ENCODE assay signal across 8 cellular contexts in genomic region chr7:139648941-139649425, GRCh38.
A peak's percentile ranks its signal among the peaks of the same experiment; 100 is the strongest.
DNase-seq lines count a peak whose midpoint lies in the region; ATAC-seq and TF ChIP-seq lines count a peak whose summit lies in the region.

No MANE protein-coding gene starts in this region.

- H3K4me1 ChIP-seq in mammary epithelial cell (ENCODE audit: insufficient read depth, low read length): peaks cover 18% of the 10 kb centered on the region
- H3K4me1 ChIP-seq in colonic mucosa: no peaks in the 10 kb centered on the region
- no peaks in the 10 kb centered on the region for H3K4me1 ChIP-seq in breast epithelium

- dilution Hi-C loops in mammary epithelial cell (cut with HindIII; ENCODE audit: low sequenced_read_pairs): no loop called here

- peak overlapping the region; percentile 61 for H3K27ac Mint-ChIP-seq in MCF 10A (ENCODE audit: low read depth, unreplicated experiment)

- peaks cover 28% of the 10 kb centered on the region for H3K4me1 Mint-ChIP-seq in MCF 10A (ENCODE audit: insufficient read depth, unreplicated experiment)

- in situ Hi-C loops in mammary epithelial cell (cut with MboI; ENCODE audit: low sequenced_read_pairs in 2 of 2): loop anchor here in 1 of 2 donors (10.0 kb wide), 1 partner anchor 356 kb away; no protein-coding TSS in a partner anchor

- no peaks in the 10 kb centered on the region for H3K27me3 Mint-ChIP-seq in MCF 10A (ENCODE audit: insufficient read depth, unreplicated experiment)

- peak; percentile 94 for ATAC-seq in HG03060 (IDR thresholded peaks at IDR 0.05; ENCODE audit: low read depth, unreplicated experiment)

- BruUV-seq in MCF 10A (replicated peaks; lab: Mats Ljungman, UMichigan): no TSS peak
- BruUV-seq in mammary epithelial cell (replicated peaks; lab: Mats Ljungman, UMichigan): no TSS peak

- DNase-seq in MCF 10A (ENCODE audit: unreplicated experiment) (no peak), mammary epithelial cell (no peak), lung microvascular endothelial cell (ENCODE audit: low read depth in 2 of 2) (peak; percentile 57 to 89), COR-L47 (lab: John Stamatoyannopoulos, UW) (no peak), colonic mucosa (no peak), breast epithelium (ENCODE audit: low spot score in 2 of 2) (no peak)

- no peaks in the 10 kb centered on the region for H3K9me3 ChIP-seq in mammary epithelial cell (replicated peaks; ENCODE audit: insufficient read depth, low read length)
- no peaks in the 10 kb centered on the region for H3K9me3 ChIP-seq in colonic mucosa
- H3K9me3 ChIP-seq in breast epithelium: no peaks in the 10 kb centered on the region

- H3K27ac ChIP-seq in mammary epithelial cell (ENCODE audit: insufficient read depth, low read depth, low read length): no peak overlapping the region
- H3K27ac ChIP-seq in VCaP: peak overlapping the region; percentile 86
- no peak overlapping the region for H3K27ac ChIP-seq in colonic mucosa
- H3K27ac ChIP-seq in breast epithelium: peak overlapping the region in 1 of 2 donors; percentile 78

- peaks cover 18% of the 10 kb centered on the region for H3K36me3 Mint-ChIP-seq in MCF 10A (ENCODE audit: insufficient read depth, unreplicated experiment)

- H4K20me1 ChIP-seq in mammary epithelial cell (ENCODE audit: insufficient read depth, low read length): no peaks in the 10 kb centered on the region

- no peak overlapping the region for H3K4me3 ChIP-seq in mammary epithelial cell (replicated peaks in 1 of 3; ENCODE audit: insufficient read depth in 1 of 3, low read depth in 2 of 3, low read length in 3 of 3)
- no peak overlapping the region for H3K4me3 ChIP-seq in colonic mucosa
- no peak overlapping the region for H3K4me3 ChIP-seq in breast epithelium

- 89% methylated on average over 13 of the region's 14 CpGs for WGBS in mammary epithelial cell (ENCODE audit: low coverage, missing lambda C conversion rate)

- intact Hi-C loops in MCF 10A (cut with micrococcal nuclease): loop anchor here (10.0 kb wide), 1 partner anchor 144 kb away; no protein-coding TSS in a partner anchor
- intact Hi-C loops in mammary epithelial cell (cut with micrococcal nuclease): loop anchor here (5.0 kb wide), 4 partner anchors 48 to 238 kb away; no protein-coding TSS in a partner anchor
- intact Hi-C loops in colonic mucosa (cut with DNase I): loop anchor here (10.0 kb wide), 1 partner anchor 126 kb away; the partner anchor contains the start of gene HIPK2
- intact Hi-C loops in breast epithelium (cut with DNase I; ENCODE audit: low total_unique reads): no loop called here

- TF ChIP-seq CTCF in MCF 10A (IDR thresholded peaks at IDR 0.05; ENCODE audit: unreplicated experiment) (no peak), mammary epithelial cell (conservative IDR thresholded peaks at IDR 0.05 in 1 of 2, IDR thresholded peaks at IDR 0.05 in 1 of 2; ENCODE audit: extremely low read depth in 1 of 2, insufficient read depth in 1 of 2, low read depth in 1 of 2, low read length in 2 of 2) (no peak), VCaP (conservative IDR thresholded peaks at IDR 0.05) (no peak), colonic mucosa (IDR thresholded peaks at IDR 0.05) (no peak), breast epithelium (IDR thresholded peaks at IDR 0.05) (no peak)

- no peak for TF ChIP-seq POLR2A in breast epithelium (IDR thresholded peaks at IDR 0.05)

- H3K4me3 Mint-ChIP-seq in MCF 10A (ENCODE audit: unreplicated experiment): no peak overlapping the region

- H3K36me3 ChIP-seq in mammary epithelial cell (ENCODE audit: insufficient read depth, low read length): no peaks in the 10 kb centered on the region
- no peaks in the 10 kb centered on the region for H3K36me3 ChIP-seq in colonic mucosa
- no peaks in the 10 kb centered on the region for H3K36me3 ChIP-seq in breast epithelium

- CTCF ChIA-PET in MCF 10A (lab: Yijun Ruan, JAX): interaction anchor here (4.6 to 4.8 kb wide), 3 partner anchors 13 to 353 kb away, joined by 33 to 179 read pairs (median 64); no protein-coding TSS in a partner anchor
- CTCF ChIA-PET in mammary epithelial cell (lab: Charles Lee; ENCODE audit: low non-redundant PET): no interaction called here

- no peak overlapping the region for H2AFZ ChIP-seq in mammary epithelial cell (ENCODE audit: low read depth, low read length)

- H3K9me3 Mint-ChIP-seq in MCF 10A (ENCODE audit: unreplicated experiment): no peaks in the 10 kb centered on the region

- POLR2A ChIA-PET in MCF 10A (lab: Yijun Ruan, JAX): no interaction called here

- H3K9ac ChIP-seq in mammary epithelial cell (ENCODE audit: insufficient read depth, low read length): no peak overlapping the region
- H3K9ac ChIP-seq in colonic mucosa (ENCODE audit: low read depth in 2 of 2, low read length in 2 of 2): peak overlapping the region in 1 of 2 donors; percentile 34

- H3K27me3 ChIP-seq in mammary epithelial cell (ENCODE audit: insufficient read depth, low read length): no peaks in the 10 kb centered on the region
- H3K27me3 ChIP-seq in colonic mucosa: no peaks in the 10 kb centered on the region
- no peaks in the 10 kb centered on the region for H3K27me3 ChIP-seq in breast epithelium

- H3K4me2 ChIP-seq in mammary epithelial cell (ENCODE audit: insufficient read depth, low read depth, low read length): no peak overlapping the region

- H3K79me2 ChIP-seq in mammary epithelial cell (ENCODE audit: insufficient read depth, low read length): peaks cover 38% of the 10 kb centered on the region

Comparison
In these comparisons a context has a peak if more than half of its experiments do, and no peak if none do; other contexts are left out.
1. DNase-seq: peak in lung microvascular endothelial cell (2 of 2); none in MCF 10A (single experiment), mammary epithelial cell (single experiment), COR-L47 (single experiment), colonic mucosa (single experiment) and breast epithelium (0 of 2).